ENCODE assay signal across 12 cellular contexts in the genomic region with DNA sequence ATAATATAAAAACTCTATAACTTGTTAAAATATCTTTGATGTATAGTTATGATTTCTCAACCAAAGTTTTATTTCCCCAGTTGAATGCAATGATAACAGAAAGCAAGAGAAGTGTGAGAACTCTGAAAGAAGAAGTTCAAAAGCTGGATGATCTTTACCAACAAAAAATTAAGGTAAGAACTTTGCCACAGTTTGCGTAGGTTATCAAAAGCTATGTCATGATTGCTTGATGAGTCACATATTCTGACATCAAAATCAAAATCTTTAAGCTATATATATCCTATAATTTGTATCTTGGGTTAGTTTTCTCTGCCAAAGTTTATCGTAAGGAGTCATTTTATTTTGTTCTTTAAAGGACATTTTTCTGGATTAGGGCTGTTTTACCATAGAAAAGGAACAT. TPM values are rescaled to one million over a fixed set of nuclear protein-coding genes. Genes with fewer than 3 reads are reported as not detected.
DNase-seq lines count a peak whose midpoint lies in the region; ATAC-seq and TF ChIP-seq lines count a peak whose summit lies in the region.
"Had no signal": no experiment of that assay in that cellular context is flagged by ENCODE, and none has a peak within 500 bp of the region (broad histone marks: within the 10 kb centered on the region; RNA-seq: fewer than 3 reads in every experiment).

No MANE protein-coding gene starts in this region.

- H3K9me2 ChIP-seq in PC-3 (replicated peaks; ENCODE audit: low read length), result no peaks in the 10 kb centered on the region

- peak overlapping the region; percentile 52 to 89 (median 66) for H3K4me3 Mint-ChIP-seq in CD4-positive, alpha-beta memory T cell

- H3F3A ChIP-seq in PC-3 (ENCODE audit: low read length, unreplicated experiment), result no peaks in the 10 kb centered on the region

- no peaks in the 10 kb centered on the region for H4K20me1 ChIP-seq in PC-3 (ENCODE audit: low read length)

- H3K36me3 ChIP-seq in CD4-positive, alpha-beta memory T cell (ENCODE audit: insufficient read depth, low read length), result no peaks in the 10 kb centered on the region
- peaks cover 85% of the 10 kb centered on the region for H3K36me3 ChIP-seq in KOPT-K1 (ENCODE audit: insufficient read depth, low read length)
- H3K36me3 ChIP-seq in neutrophil, result no peaks in the 10 kb centered on the region
- H3K36me3 ChIP-seq in PC-3 (ENCODE audit: low read depth, low read length), result peaks cover 47% of the 10 kb centered on the region
- H3K36me3 ChIP-seq in A673 (ENCODE audit: insufficient read depth, low read length, poor library complexity, severe bottlenecking), result peaks cover 81% of the 10 kb centered on the region
- H3K36me3 ChIP-seq: ovary had no signal

- BruUV-seq in PC-3 (replicated peaks; lab: Mats Ljungman, UMichigan) (no TSS peak), A673 (replicated peaks; lab: Mats Ljungman, UMichigan) (no TSS peak)

- intact Hi-C loops in CD4-positive, alpha-beta memory T cell (cut with micrococcal nuclease), result no loop called here
- intact Hi-C loops in PC-3 (cut with micrococcal nuclease), result loop anchor here (2.0 to 5.0 kb wide), 2 partner anchors 14 to 34 kb away; partner anchors contain the start of genes METTL4 and NDC80
- intact Hi-C loops in A673 (cut with micrococcal nuclease; ENCODE audit: unreplicated experiment), result no loop called here

- H3K4me1 ChIP-seq in CD4-positive, alpha-beta memory T cell (ENCODE audit: insufficient read depth, low read length), result peaks cover 59% of the 10 kb centered on the region
- H3K4me1 ChIP-seq in neutrophil (ENCODE audit: control insufficient read depth in 1 of 2, insufficient read depth in 1 of 2, low read depth in 1 of 2, low read length in 1 of 2), result peaks cover 41 to 42% of the 10 kb centered on the region in 2 experiments
- H3K4me1 ChIP-seq in PC-3 (ENCODE audit: insufficient read depth, low read length), result peaks cover 15% of the 10 kb centered on the region
- peaks cover 4% of the 10 kb centered on the region for H3K4me1 ChIP-seq in A673 (ENCODE audit: insufficient read depth, low read length, poor library complexity, severe bottlenecking)

- no peaks in the 10 kb centered on the region for H3K27me3 Mint-ChIP-seq in CD4-positive, alpha-beta memory T cell

- DNase-seq in CD4-positive, alpha-beta memory T cell, result peak in 4 of 5 donors; percentile 41 to 54 (median 46)
- peak; percentile 52 for DNase-seq in central memory CD4-positive, alpha-beta T cell
- DNase-seq in PC-3 (no peak), A673 (ENCODE audit: low spot score) (no peak)
- DNase-seq: glutamatergic neuron, NCI-H1048, NCI-H510A treated with DMSO at 0.1 percent for 48 hours, ovary had no signal

- H3K9me3 ChIP-seq in CD4-positive, alpha-beta memory T cell (ENCODE audit: control insufficient read depth in 1 of 2, low read length in 2 of 2), result no peaks in the 10 kb centered on the region
- H3K9me3 ChIP-seq in KOPT-K1 (ENCODE audit: insufficient read depth, low read length, poor library complexity, severe bottlenecking) (no peaks in the 10 kb centered on the region), neutrophil (no peaks in the 10 kb centered on the region), PC-3 (ENCODE audit: low read length) (no peaks in the 10 kb centered on the region), A673 (ENCODE audit: low read depth, low read length, poor library complexity, severe bottlenecking) (no peaks in the 10 kb centered on the region)
- H3K9me3 ChIP-seq: ovary had no signal

- CTCF ChIA-PET in CD4-positive, alpha-beta memory T cell (lab: Charles Lee; ENCODE audit: partially characterized antibody), result interaction anchor here (0.9 to 3.2 kb wide), 10 partner anchors 11 to 457 kb away, joined by 3 to 25 read pairs (median 6); partner anchors contain the start of gene SMCHD1
- CTCF ChIA-PET in PC-3 (lab: Charles Lee), result interaction anchor here (0.6 kb wide), 1 partner anchor 22 kb away, joined by 3 read pairs; no protein-coding TSS in a partner anchor
- CTCF ChIA-PET in A673 (lab: Charles Lee), result no interaction called here

- TF ChIP-seq CTCF in neutrophil (IDR thresholded peaks at IDR 0.05) (no peak), PC-3 (conservative IDR thresholded peaks at IDR 0.05; ENCODE audit: low read depth, low read length) (no peak), A673 (conservative IDR thresholded peaks at IDR 0.05; ENCODE audit: low read depth, low read length) (no peak)

- ATAC-seq in PC-3, result no peak
- ATAC-seq in GM19023 (IDR thresholded peaks at IDR 0.05; ENCODE audit: unreplicated experiment), result no peak

- H3K36me3 Mint-ChIP-seq in CD4-positive, alpha-beta memory T cell, result peaks cover 2 to 10% of the 10 kb centered on the region in 2 donors

- POLR2A ChIA-PET in CD4-positive, alpha-beta memory T cell (lab: Charles Lee; ENCODE audit: partially characterized antibody), result interaction anchor here (0.6 to 12.4 kb wide), 20 partner anchors 9 to 102 kb away, joined by 3 to 282 read pairs (median 4); partner anchors contain the start of genes METTL4, NDC80 and SMCHD1
- POLR2A ChIA-PET in PC-3 (lab: Charles Lee; ENCODE audit: unreplicated experiment) (interaction anchor here (0.7 kb wide), 1 partner anchor 105 kb away, joined by 3 read pairs; no protein-coding TSS in a partner anchor), A673 (lab: Charles Lee; ENCODE audit: low non-redundant PET) (no interaction called here)

- peak overlapping the region in 1 of 2 donors; percentile 8 for H3K4me3 ChIP-seq in CD4-positive, alpha-beta memory T cell (ENCODE audit: low read length in 2 of 2)
- peak overlapping the region in 1 of 2 experiments; percentile 4 for H3K4me3 ChIP-seq in neutrophil (ENCODE audit: low read depth in 1 of 2, low read length in 1 of 2)
- no peak overlapping the region for H3K4me3 ChIP-seq in PC-3 (ENCODE audit: low read length)
- no peak overlapping the region for H3K4me3 ChIP-seq in A673 (ENCODE audit: low read depth, low read length, poor library complexity, severe bottlenecking)
- H3K4me3 ChIP-seq: ovary had no signal

- H3K27me3 ChIP-seq in CD4-positive, alpha-beta memory T cell (ENCODE audit: insufficient read depth, low read length), result no peaks in the 10 kb centered on the region
- H3K27me3 ChIP-seq in neutrophil (no peaks in the 10 kb centered on the region), PC-3 (ENCODE audit: low read length) (no peaks in the 10 kb centered on the region), A673 (replicated peaks; ENCODE audit: insufficient read depth, low read depth, low read length, poor library complexity) (no peaks in the 10 kb centered on the region)
- H3K27me3 ChIP-seq: ovary had no signal

- H3K27ac ChIP-seq in CD4-positive, alpha-beta memory T cell (ENCODE audit: low read depth, low read length), result peak overlapping the region; percentile 55
- H3K27ac ChIP-seq in KOPT-K1 (ENCODE audit: low read depth, low read length, poor library complexity, severe bottlenecking) (peak overlapping the region; percentile 68), neutrophil (peak overlapping the region; percentile 75), PC-3 (ENCODE audit: low read length) (no peak overlapping the region), A673 (ENCODE audit: low read depth, low read length, poor library complexity, severe bottlenecking) (no peak overlapping the region)
- H3K27ac ChIP-seq: HL-60, ovary had no signal

- no peak overlapping the region for H3K4me2 ChIP-seq in PC-3 (ENCODE audit: low read length)

- H3K79me2 ChIP-seq in PC-3 (ENCODE audit: low read length), result no peaks in the 10 kb centered on the region

- H3K27ac Mint-ChIP-seq in CD4-positive, alpha-beta memory T cell, result peak overlapping the region; percentile 76 to 97 (median 93)

- H3K9me3 Mint-ChIP-seq in CD4-positive, alpha-beta memory T cell, result no peaks in the 10 kb centered on the region

- H2AFZ ChIP-seq in PC-3 (ENCODE audit: low read length), result no peak overlapping the region

- peaks cover 35 to 52% (median 44%) of the 10 kb centered on the region in 4 donors for H3K4me1 Mint-ChIP-seq in CD4-positive, alpha-beta memory T cell

- H3K9ac ChIP-seq in PC-3 (ENCODE audit: low read length), result no peak overlapping the region

RNA-seq across cellular contexts. Expression of gene NDC80, which starts 35.0 kb away (rescaled TPM):
- total RNA-seq in CD4-positive, alpha-beta memory T cell, result 1 to 10 TPM; 3.8 to 6.2 TPM
- 1 to 10 TPM; 2.1 to 6.4 TPM for polyA plus RNA-seq in CD4-positive, alpha-beta memory T cell
- total RNA-seq in PC-3 (2014; rRNA removed) (26.0 and 53.4 TPM in 2 replicates), A673 (2021) (72.6 and 73.5 TPM in 2 replicates)

RNA-seq across cellular contexts. Expression of gene METTL4, which starts 35.0 kb away (rescaled TPM):
- total RNA-seq in CD4-positive, alpha-beta memory T cell, result 10 to 100 TPM; 25.8 to 29.3 TPM
- 10 to 100 TPM; 15.7 to 16.4 TPM for polyA plus RNA-seq in CD4-positive, alpha-beta memory T cell
- 7.5 and 8.6 TPM in 2 replicates for total RNA-seq in PC-3 (2014; rRNA removed)
- total RNA-seq in A673 (2021), result 20.1 and 26.4 TPM in 2 replicates

RNA-seq across cellular contexts. Expression of gene SMCHD1, which starts 49.2 kb away (rescaled TPM):
- 100 to 1,000 TPM; 268 to 288 TPM for total RNA-seq in CD4-positive, alpha-beta memory T cell
- polyA plus RNA-seq in CD4-positive, alpha-beta memory T cell, result 10 to 100 TPM; 22.1 to 60.9 TPM
- total RNA-seq in PC-3 (2014; rRNA removed) (42.0 and 61.0 TPM in 2 replicates), A673 (2021) (74.0 and 80.9 TPM in 2 replicates)

Comparison
In these comparisons a context has a peak if more than half of its experiments do, and no peak if none do; other contexts are left out.
1. DNase-seq: peak in CD4-positive, alpha-beta memory T cell (4 of 5) and central memory CD4-positive, alpha-beta T cell (single experiment); none in PC-3 (single experiment) and A673 (single experiment).
2. H3K27ac ChIP-seq: peak in CD4-positive, alpha-beta memory T cell (single experiment), KOPT-K1 (single experiment) and neutrophil (single experiment); none in PC-3 (single experiment) and A673 (single experiment).